Comparison of ENCODE assay signal across 8 cellular contexts in genomic region chr17:385195-385835, GRCh38. TPM values are rescaled to one million over a fixed set of nuclear protein-coding genes. Genes with fewer than 3 reads are reported as not detected.
DNase-seq lines count a peak whose midpoint lies in the region; ATAC-seq, FAIRE-seq and TF ChIP-seq lines count a peak whose summit lies in the region.

No MANE protein-coding gene starts in this region.

- peaks cover 11% of the 10 kb centered on the region for H3K36me3 Mint-ChIP-seq in Calu3 (ENCODE audit: insufficient read depth, unreplicated experiment)
- H3K36me3 Mint-ChIP-seq in activated naive CD8-positive, alpha-beta T cell treated with anti-CD3 and anti-CD28 coated beads, Interleukin-2, amount 50 U/mL, for 24 hours (ENCODE audit: low read depth) = no peaks in the 10 kb centered on the region

- DNase-seq in Calu3 (peak; percentile 25), small intestine (peak; percentile 30), NCI-H1694 (lab: John Stamatoyannopoulos, UW) (no peak), pons (ENCODE audit: low spot score) (no peak)
- DNase-seq in activated naive CD8-positive, alpha-beta T cell treated with anti-CD3 and anti-CD28 coated beads, Interleukin-2, amount 50 U/mL, for 24 hours = peak; percentile 12
- no peak for DNase-seq in activated CD4-positive, CD25-positive, alpha-beta regulatory T cell treated with anti-CD3 and anti-CD28 coated beads, Interleukin-2, amount 50 U/mL, for 72 hours

- CTCF ChIA-PET in Calu3 (lab: Charles Lee) = interaction anchor here (1.0 kb wide), 2 partner anchors 240 to 315 kb away, joined by 3 read pairs; no protein-coding TSS in a partner anchor

- intact Hi-C loops in Calu3 (cut with micrococcal nuclease; ENCODE audit: unreplicated experiment) = loop anchor here (5.0 kb wide), 1 partner anchor 243 kb away; a partner anchor contains a TSS

- TF ChIP-seq CTCF in Calu3 (IDR thresholded peaks at IDR 0.05; ENCODE audit: unreplicated experiment) (no peak), Loucy (conservative IDR thresholded peaks at IDR 0.05; ENCODE audit: low read length) (no peak)

- peak overlapping the region; percentile 59 for H3K4me3 ChIP-seq in Loucy (ENCODE audit: low read length, poor library complexity, severe bottlenecking)
- peak overlapping the region; percentile 41 for H3K4me3 ChIP-seq in iPS-11a (ENCODE audit: low read depth, low read length)
- H3K4me3 ChIP-seq in small intestine (ENCODE audit: low read depth in 1 of 2, low read length in 2 of 2) = peak overlapping the region; percentile 53 to 74

- no peak overlapping the region for H2AFZ ChIP-seq in Loucy (ENCODE audit: low read length)

- H3K4me1 Mint-ChIP-seq in Calu3 (ENCODE audit: low read depth, unreplicated experiment) = peaks cover 16% of the 10 kb centered on the region
- peaks cover 12% of the 10 kb centered on the region for H3K4me1 Mint-ChIP-seq in activated naive CD8-positive, alpha-beta T cell treated with anti-CD3 and anti-CD28 coated beads, Interleukin-2, amount 50 U/mL, for 24 hours

- H3K36me3 ChIP-seq in Loucy (ENCODE audit: insufficient read depth, low read length) = no peaks in the 10 kb centered on the region
- H3K36me3 ChIP-seq in small intestine (ENCODE audit: control insufficient read depth in 2 of 2, insufficient read depth in 2 of 2, low read length in 2 of 2) = no peaks in the 10 kb centered on the region

- no peaks in the 10 kb centered on the region for H3F3A ChIP-seq in Loucy (ENCODE audit: low read depth)

- H3K27me3 ChIP-seq in Loucy (ENCODE audit: insufficient read depth, low read length, poor library complexity, severe bottlenecking) = no peaks in the 10 kb centered on the region
- no peaks in the 10 kb centered on the region for H3K27me3 ChIP-seq in small intestine (ENCODE audit: control insufficient read depth in 2 of 2, insufficient read depth in 2 of 2, low read length in 2 of 2)

- peaks cover 29% of the 10 kb centered on the region for H3K27me3 Mint-ChIP-seq in Calu3 (ENCODE audit: unreplicated experiment)
- H3K27me3 Mint-ChIP-seq in activated naive CD8-positive, alpha-beta T cell treated with anti-CD3 and anti-CD28 coated beads, Interleukin-2, amount 50 U/mL, for 24 hours = peaks cover 13% of the 10 kb centered on the region

- BruUV-seq in Calu3 (replicated peaks; lab: Mats Ljungman, UMichigan) = no TSS peak

- no peak for ATAC-seq in activated naive CD8-positive, alpha-beta T cell treated with anti-CD3 and anti-CD28 coated beads, Interleukin-2, amount 50 U/mL, for 24 hours

- H3K9me3 Mint-ChIP-seq in Calu3 (ENCODE audit: low read depth, unreplicated experiment) = no peaks in the 10 kb centered on the region
- H3K9me3 Mint-ChIP-seq in activated naive CD8-positive, alpha-beta T cell treated with anti-CD3 and anti-CD28 coated beads, Interleukin-2, amount 50 U/mL, for 24 hours = peaks cover 3% of the 10 kb centered on the region

- no peaks in the 10 kb centered on the region for H4K20me1 ChIP-seq in Loucy (ENCODE audit: insufficient read depth, low read length, poor library complexity, severe bottlenecking)

- peak overlapping the region in 1 of 2 donors; percentile 72 for H3K27ac ChIP-seq in small intestine (ENCODE audit: low read depth in 1 of 2, low read length in 1 of 2)

- H3K79me2 ChIP-seq in Loucy (ENCODE audit: insufficient read depth, low read length) = no peaks in the 10 kb centered on the region

- no peak overlapping the region for H3K27ac Mint-ChIP-seq in Calu3 (ENCODE audit: unreplicated experiment)
- no peak overlapping the region for H3K27ac Mint-ChIP-seq in activated naive CD8-positive, alpha-beta T cell treated with anti-CD3 and anti-CD28 coated beads, Interleukin-2, amount 50 U/mL, for 24 hours

- peak overlapping the region; percentile 71 for H3K4me2 ChIP-seq in Loucy (ENCODE audit: low read depth, low read length, poor library complexity, severe bottlenecking)

- H3K9me3 ChIP-seq in Loucy (ENCODE audit: insufficient read depth, low read depth, low read length) = no peaks in the 10 kb centered on the region
- no peaks in the 10 kb centered on the region for H3K9me3 ChIP-seq in small intestine (ENCODE audit: control insufficient read depth, low read depth)

- peak overlapping the region; percentile 69 for H3K4me3 Mint-ChIP-seq in Calu3 (ENCODE audit: low read depth, unreplicated experiment)
- H3K4me3 Mint-ChIP-seq in activated naive CD8-positive, alpha-beta T cell treated with anti-CD3 and anti-CD28 coated beads, Interleukin-2, amount 50 U/mL, for 24 hours = no peak overlapping the region

- H3K9ac ChIP-seq in Loucy (ENCODE audit: low read depth, low read length, poor library complexity, severe bottlenecking) = peak overlapping the region; percentile 36

- peaks cover 7% of the 10 kb centered on the region for H3K4me1 ChIP-seq in Loucy (ENCODE audit: insufficient read depth, low read length, poor library complexity, severe bottlenecking)
- H3K4me1 ChIP-seq in small intestine (ENCODE audit: control insufficient read depth in 2 of 2, insufficient read depth in 1 of 2, low read depth in 1 of 2, low read length in 1 of 2) = peaks cover 0 to 2% of the 10 kb centered on the region in 2 donors

- FAIRE-seq in small intestine (lab: Jason Lieb, UNC) = no peak

- H3K9me2 ChIP-seq in Loucy (replicated peaks; ENCODE audit: low read depth, low read length) = no peaks in the 10 kb centered on the region

- WGBS in small intestine, 3 donors = 0 to 1% (median 0%) methylated on average over 42 to 69 of the region's 69 CpGs

RNA-seq across cellular contexts. Expression of gene RPH3AL, which starts 32.7 kb away (rescaled TPM):
- 14.1 and 17.9 TPM in 2 replicates for total RNA-seq in Calu3 (2022)
- polyA plus RNA-seq in small intestine = 10 to 100 TPM; 10.5 to 18.8 (median 13.3) TPM

Comparison
In these comparisons a context has a peak if more than half of its experiments do, and no peak if none do; other contexts are left out.
1. DNase-seq: peak in Calu3 (single experiment), activated naive CD8-positive, alpha-beta T cell treated with anti-CD3 and anti-CD28 coated beads, Interleukin-2, amount 50 U/mL, for 24 hours (single experiment) and small intestine (single experiment); none in NCI-H1694 (single experiment), pons (single experiment) and activated CD4-positive, CD25-positive, alpha-beta regulatory T cell treated with anti-CD3 and anti-CD28 coated beads, Interleukin-2, amount 50 U/mL, for 72 hours (single experiment).
2. Peak in every context shown above with its lines, with median percentiles within 50 percentile points of each other: H3K4me3 ChIP-seq.